Comparison of ENCODE assay signal across 9 cellular contexts in the genomic region with DNA sequence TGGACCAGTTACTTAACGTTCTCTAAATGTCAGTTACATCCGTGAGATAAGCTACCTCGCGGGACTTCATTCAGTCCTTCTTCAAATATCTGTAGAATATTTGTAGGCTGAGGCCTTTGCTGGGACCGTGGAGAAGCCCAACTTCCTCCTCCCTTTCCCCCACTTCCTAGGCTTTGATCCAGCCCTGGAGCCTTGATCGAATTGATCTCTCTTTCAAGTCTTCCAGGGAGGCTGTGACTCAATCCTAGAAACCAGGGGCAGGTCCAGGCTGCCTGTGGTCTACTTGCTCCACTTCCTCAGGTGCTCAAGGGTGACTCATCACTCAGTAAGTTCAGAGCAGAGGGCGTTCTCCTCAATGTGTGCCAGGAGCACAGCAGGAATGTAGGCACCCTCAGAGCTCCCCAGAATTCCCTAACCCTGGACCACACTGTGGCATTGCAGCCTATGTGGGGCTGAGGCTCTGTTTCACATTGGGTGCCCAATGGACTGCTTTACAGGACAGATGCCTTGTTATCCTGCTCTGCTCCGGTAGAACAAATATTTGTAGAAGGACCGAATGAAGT. TPM values are rescaled to one million over a fixed set of nuclear protein-coding genes. Genes with fewer than 3 reads are reported as not detected.
DNase-seq lines count a peak whose midpoint lies in the region; ATAC-seq lines count a peak whose summit lies in the region.
"Had no signal": no experiment of that assay in that cellular context is flagged by ENCODE, and none has a peak within 500 bp of the region (broad histone marks: within the 10 kb centered on the region; RNA-seq: fewer than 3 reads in every experiment).

No MANE protein-coding gene starts in this region.

- H3K27ac ChIP-seq in skin epidermis: peak overlapping the region in 18 of 21 experiments; percentile 13 to 71 (median 56)

- DNase-seq in DMS53 treated with DMSO at 0.1 percent for 48 hours (lab: John Stamatoyannopoulos, UW; ENCODE audit: unreplicated experiment) (peak; percentile 72), NCI-H2196 treated with DMSO at 0.1 percent for 48 hours (lab: John Stamatoyannopoulos, UW; ENCODE audit: unreplicated experiment) (peak; percentile 28), T47D (ENCODE audit: low read depth in 1 of 2, low spot score in 1 of 2) (peak; percentile 43 to 88), NCI-H2107 (lab: John Stamatoyannopoulos, UW) (no peak), dedifferentiated amniotic fluid mesenchymal stem cell (ENCODE audit: extremely low spot score) (no peak), cerebellum (ENCODE audit: low spot score) (no peak)

- no peak overlapping the region for H3K4me3 ChIP-seq in skin epidermis

- peak; percentile 73 for ATAC-seq in GM21529 (IDR thresholded peaks at IDR 0.05; ENCODE audit: unreplicated experiment)

- in situ Hi-C loops in T47D (cut with HindIII; ENCODE audit: low pct_unique_long_range_greater_than_20kb, low sequenced_read_pairs): no loop called here

RNA-seq across cellular contexts. Expression of a gene that starts 11.2 kb away (rescaled TPM):
- 20.7 TPM for total RNA-seq in cerebellum

RNA-seq across cellular contexts. Expression of a gene that starts 42.8 kb away (rescaled TPM):
- 3.5 TPM for total RNA-seq in cerebellum
- total RNA-seq: lung microvascular endothelial cell had no signal

RNA-seq across cellular contexts. Expression of a gene that starts 49.8 kb away (rescaled TPM):
- total RNA-seq in cerebellum: 12.5 TPM

Comparison
In these comparisons a context has a peak if more than half of its experiments do, and no peak if none do; other contexts are left out.
1. DNase-seq: peak in DMS53 treated with DMSO at 0.1 percent for 48 hours (single experiment), NCI-H2196 treated with DMSO at 0.1 percent for 48 hours (single experiment) and T47D (2 of 2); none in NCI-H2107 (single experiment), dedifferentiated amniotic fluid mesenchymal stem cell (single experiment) and cerebellum (single experiment).